Comparison of ENCODE assay signal across 33 cellular contexts in the genomic region with DNA sequence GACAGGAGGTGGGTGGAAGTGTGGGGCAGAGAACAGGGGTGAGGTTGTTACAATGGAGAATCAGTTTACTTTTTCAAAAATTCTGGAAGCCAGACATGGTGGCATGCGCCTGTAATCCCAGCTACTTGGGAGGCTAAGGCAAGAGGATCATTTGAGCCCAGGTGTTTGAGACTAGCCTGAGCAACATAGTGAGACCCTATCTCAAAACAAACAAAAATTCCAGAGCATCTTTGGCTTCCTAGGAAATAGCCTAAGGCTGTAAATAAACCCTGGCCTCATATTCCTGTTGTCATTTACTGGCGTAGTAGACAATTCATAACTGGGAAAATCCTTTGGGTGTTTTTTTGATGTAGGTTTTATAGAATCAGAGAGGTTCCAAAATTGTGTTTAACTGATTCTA. TPM values are rescaled to one million over a fixed set of nuclear protein-coding genes. Genes with fewer than 3 reads are reported as not detected.
"Had no signal": no experiment of that assay in that cellular context is flagged by ENCODE, and none has a peak within 500 bp of the region (broad histone marks: within the 10 kb centered on the region; RNA-seq: fewer than 3 reads in every experiment).

No MANE protein-coding gene starts in this region.

- H3K9me3 Mint-ChIP-seq: activated B cell treated with CpG ODN at 0.5 μM for 24 hours; activated CD4-positive, alpha-beta memory T cell treated with anti-CD3 and anti-CD28 coated beads, Interleukin-2, amount 10 ng/mL, durations not matched to agents 7 days and 5 days; activated CD4-positive, alpha-beta T cell treated with anti-CD3 and anti-CD28 coated beads, Interleukin-2, amount 10 ng/mL, durations not matched to agents 7 days and 5 days; activated T-cell treated with anti-CD3 and anti-CD28 coated beads, Interleukin-2, amount 50 U/mL, for 4 hours; activated T-helper 17 cell treated with anti-CD3 and anti-CD28 coated beads, Interleukin-2, amount 50 U/mL, for 72 hours; effector memory CD8-positive, alpha-beta T cell; T-helper 2 cell treated with Interferon-gamma antibody and Interleukin-4, amounts not matched to agents 5 μg/mL and 100 μg/mL, for 36 hours had no signal

- H3K27me3 ChIP-seq: brain microvascular endothelial cell, esophagus muscularis mucosa, foreskin keratinocyte, gastrocnemius medialis had no signal

- ATAC-seq: activated CD4-positive, CD25-positive, alpha-beta regulatory T cell treated with anti-CD3 and anti-CD28 coated beads, Interleukin-2, amount 50 U/mL, for 24 hours; activated CD8-positive, alpha-beta memory T cell treated with anti-CD3 and anti-CD28 coated beads, Interleukin-2, amount 10 ng/mL, durations not matched to agents 7 days and 5 days; activated T-cell treated with anti-CD3 and anti-CD28 coated beads, Interleukin-2, amount 50 U/mL, for 4 hours; activated T-helper 17 cell treated with anti-CD3 and anti-CD28 coated beads, Interleukin-2, amount 50 U/mL, for 72 hours; effector memory CD8-positive, alpha-beta T cell; foreskin keratinocyte; gastrocnemius medialis; T-helper 17 cell had no signal

- H3K4me1 Mint-ChIP-seq: activated B cell treated with CpG ODN at 0.5 μM for 24 hours had no signal

- H3K27ac ChIP-seq: brain microvascular endothelial cell, esophagus muscularis mucosa, foreskin keratinocyte, WERI-Rb-1 had no signal

- H3K27ac Mint-ChIP-seq: activated B cell treated with CpG ODN at 0.5 μM for 24 hours; activated CD4-positive, alpha-beta memory T cell treated with anti-CD3 and anti-CD28 coated beads, Interleukin-2, amount 10 ng/mL, durations not matched to agents 7 days and 5 days; activated CD4-positive, alpha-beta T cell treated with anti-CD3 and anti-CD28 coated beads, Interleukin-2, amount 10 ng/mL, durations not matched to agents 7 days and 5 days; activated CD8-positive, alpha-beta memory T cell treated with anti-CD3 and anti-CD28 coated beads, Interleukin-2, amount 10 ng/mL, durations not matched to agents 7 days and 5 days; activated naive CD8-positive, alpha-beta T cell; activated T-helper 17 cell treated with anti-CD3 and anti-CD28 coated beads, Interleukin-2, amount 50 U/mL, for 72 hours; T-helper 17 cell; T-helper 2 cell treated with Interferon-gamma antibody and Interleukin-4, amounts not matched to agents 5 μg/mL and 100 μg/mL, for 36 hours had no signal

- H3K9me3 ChIP-seq: esophagus muscularis mucosa, gastrocnemius medialis had no signal

- DNase-seq: activated B cell treated with CpG ODN at 0.5 μM for 24 hours; activated CD4-positive, alpha-beta memory T cell treated with anti-CD3 and anti-CD28 coated beads, Interleukin-2, amount 10 ng/mL, durations not matched to agents 7 days and 5 days; activated CD4-positive, alpha-beta T cell treated with anti-CD3 and anti-CD28 coated beads, Interleukin-2, amount 10 ng/mL, durations not matched to agents 7 days and 5 days; activated CD4-positive, alpha-beta T cell treated with anti-CD3 and anti-CD28 coated beads, Interleukin-2, amount 50 U/mL, for 4 hours; activated CD8-positive, alpha-beta memory T cell treated with anti-CD3 and anti-CD28 coated beads, Interleukin-2, amount 10 ng/mL, durations not matched to agents 7 days and 5 days; activated CD8-positive, alpha-beta memory T cell treated with anti-CD3 and anti-CD28 coated beads, Interleukin-2, amount 50 U/mL, for 4 hours; activated effector memory CD4-positive, alpha-beta T cell treated with Interleukin-2 at 50 U/mL for 16 hours; activated gamma-delta T cell treated with Interleukin-2 at 50 U/mL for 16 hours; activated naive CD4-positive, alpha-beta T cell treated with anti-CD3 and anti-CD28 coated beads, Interleukin-2, amount 50 U/mL, for 16 hours; activated naive CD4-positive, alpha-beta T cell treated with Interleukin-2 at 50 U/mL for 16 hours; activated T-cell treated with anti-CD3 and anti-CD28 coated beads, Interleukin-2, amount 50 U/mL, for 4 hours; amniotic stem cell; anterior cingulate cortex; brain microvascular endothelial cell; cortex of kidney; dermis blood vessel endothelial cell; effector CD4-positive, alpha-beta T cell; effector memory CD8-positive, alpha-beta T cell; erythroblast; foreskin keratinocyte; gastrocnemius medialis; T-helper 1 cell; T-helper 17 cell; T1000; WERI-Rb-1 had no signal

- H3K4me3 ChIP-seq: esophagus muscularis mucosa, gastrocnemius medialis had no signal

- H3K36me3 ChIP-seq: brain microvascular endothelial cell, esophagus muscularis mucosa, gastrocnemius medialis had no signal

- H3K27me3 Mint-ChIP-seq: activated B cell treated with CpG ODN at 0.5 μM for 24 hours; activated CD4-positive, alpha-beta memory T cell treated with anti-CD3 and anti-CD28 coated beads, Interleukin-2, amount 10 ng/mL, durations not matched to agents 7 days and 5 days; activated CD4-positive, alpha-beta T cell treated with anti-CD3 and anti-CD28 coated beads, Interleukin-2, amount 10 ng/mL, durations not matched to agents 7 days and 5 days; activated CD8-positive, alpha-beta memory T cell treated with anti-CD3 and anti-CD28 coated beads, Interleukin-2, amount 10 ng/mL, durations not matched to agents 7 days and 5 days; activated naive CD8-positive, alpha-beta T cell; activated T-helper 17 cell treated with anti-CD3 and anti-CD28 coated beads, Interleukin-2, amount 50 U/mL, for 72 hours; effector memory CD8-positive, alpha-beta T cell; T-helper 17 cell had no signal

- H3K4me3 Mint-ChIP-seq: activated B cell treated with CpG ODN at 0.5 μM for 24 hours; activated CD4-positive, alpha-beta memory T cell treated with anti-CD3 and anti-CD28 coated beads, Interleukin-2, amount 10 ng/mL, durations not matched to agents 7 days and 5 days; activated CD4-positive, alpha-beta T cell treated with anti-CD3 and anti-CD28 coated beads, Interleukin-2, amount 10 ng/mL, durations not matched to agents 7 days and 5 days; activated CD8-positive, alpha-beta memory T cell treated with anti-CD3 and anti-CD28 coated beads, Interleukin-2, amount 10 ng/mL, durations not matched to agents 7 days and 5 days; activated naive CD8-positive, alpha-beta T cell; activated T-cell treated with anti-CD3 and anti-CD28 coated beads, Interleukin-2, amount 50 U/mL, for 4 hours; activated T-helper 17 cell treated with anti-CD3 and anti-CD28 coated beads, Interleukin-2, amount 50 U/mL, for 72 hours; effector memory CD8-positive, alpha-beta T cell; T-helper 17 cell; T-helper 2 cell treated with Interferon-gamma antibody and Interleukin-4, amounts not matched to agents 5 μg/mL and 100 μg/mL, for 36 hours had no signal

RNA-seq across cellular contexts. Expression of gene PITX3, which starts 48.0 kb away (rescaled TPM):
- total RNA-seq: activated B cell treated with CpG ODN at 0.5 μM for 24 hours; activated CD4-positive, alpha-beta memory T cell treated with anti-CD3 and anti-CD28 coated beads, Interleukin-2, amount 10 ng/mL, durations not matched to agents 7 days and 5 days; activated CD4-positive, alpha-beta T cell treated with anti-CD3 and anti-CD28 coated beads, Interleukin-2, amount 10 ng/mL, durations not matched to agents 7 days and 5 days; activated CD8-positive, alpha-beta memory T cell treated with anti-CD3 and anti-CD28 coated beads for 36 hours; activated CD8-positive, alpha-beta memory T cell treated with anti-CD3 and anti-CD28 coated beads, Interleukin-2, amount 10 ng/mL, durations not matched to agents 7 days and 5 days; bronchial epithelial cell; chondrocyte; dermis blood vessel endothelial cell; esophagus muscularis mucosa; foreskin keratinocyte; T-helper 17 cell had no signal
